In the genomic region with DNA sequence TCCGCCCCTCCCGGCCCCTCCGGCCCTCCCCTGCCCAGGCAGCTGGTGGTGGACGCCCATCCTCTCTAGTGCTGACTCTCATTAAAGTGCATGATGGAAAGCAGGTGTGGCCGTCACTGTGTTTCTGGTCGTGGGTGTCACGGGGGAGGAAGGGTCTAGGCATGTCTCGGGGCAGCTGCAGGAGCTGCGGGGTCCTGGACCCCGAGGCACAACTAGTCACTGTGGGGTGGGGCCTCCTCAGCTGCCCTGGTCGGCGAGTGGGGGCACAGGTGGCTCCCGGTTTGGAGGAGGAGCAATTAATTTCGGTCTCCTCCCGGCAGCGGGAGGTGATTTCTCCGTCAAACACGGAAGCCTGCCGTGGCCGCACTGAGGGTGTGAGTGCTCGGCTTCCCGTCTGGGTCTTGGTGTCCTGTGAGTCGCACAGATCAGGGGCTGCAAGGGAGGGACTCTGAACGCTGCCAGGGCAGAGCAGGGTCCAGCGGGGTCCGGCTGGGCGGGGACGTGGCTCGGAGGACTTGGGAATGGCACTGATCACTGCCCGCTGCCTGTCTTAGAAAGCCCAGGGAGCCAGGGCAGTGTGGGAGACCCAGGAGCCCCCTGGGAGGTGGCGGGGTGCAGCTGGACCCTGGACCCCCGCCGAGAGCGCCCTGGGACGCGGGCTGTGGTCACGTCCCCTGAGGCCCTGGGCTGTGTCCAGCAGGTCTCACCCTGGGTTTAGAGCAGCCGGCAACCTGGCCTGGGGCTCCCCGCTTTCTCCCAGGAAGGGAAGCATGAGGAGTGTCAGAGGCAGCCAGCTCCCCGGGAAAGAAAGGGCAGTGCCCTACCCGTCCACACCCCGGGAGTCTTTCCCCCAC, we compare ENCODE assay signal across 15 cellular contexts. TPM values are rescaled to one million over a fixed set of nuclear protein-coding genes. Genes with fewer than 3 reads are reported as not detected.
A peak's percentile ranks its signal among the peaks of the same experiment; 100 is the strongest.
DNase-seq lines count a peak whose midpoint lies in the region; ATAC-seq and TF ChIP-seq lines count a peak whose summit lies in the region.
"Had no signal": no experiment of that assay in that cellular context is flagged by ENCODE, and none has a peak within 500 bp of the region (broad histone marks: within the 10 kb centered on the region; RNA-seq: fewer than 3 reads in every experiment).

No MANE protein-coding gene starts in this region.

- CTCF ChIA-PET in CD8-positive, alpha-beta T cell (lab: Charles Lee), result no interaction called here

- no peaks in the 10 kb centered on the region for H3K36me3 Mint-ChIP-seq in CD8-positive, alpha-beta T cell

- no peak overlapping the region for H3K27ac ChIP-seq in CD8-positive, alpha-beta T cell (ENCODE audit: low read depth, low read length)
- H3K27ac ChIP-seq in RWPE2 (ENCODE audit: poor library complexity, severe bottlenecking), result no peak overlapping the region
- H3K27ac ChIP-seq: GM23248 had no signal

- TF ChIP-seq CTCF in CD8-positive, alpha-beta T cell (IDR thresholded peaks at IDR 0.05), result no peak
- TF ChIP-seq CTCF in RWPE2 (IDR thresholded peaks at IDR 0.05; ENCODE audit: poor library complexity, severe bottlenecking), result no peak
- TF ChIP-seq CTCF in GM10266 (IDR thresholded peaks at IDR 0.05; ENCODE audit: control insufficient read depth, insufficient read depth, low read depth, missing control alignments), result no peak
- no peak for TF ChIP-seq CTCF in omental fat pad (IDR thresholded peaks at IDR 0.05)

- ATAC-seq in CD8-positive, alpha-beta T cell, result no peak
- ATAC-seq in RWPE2 (ENCODE audit: low read depth), result no peak
- ATAC-seq in omental fat pad (ENCODE audit: low FRiP score), result no peak

- no peaks in the 10 kb centered on the region for H3K9me3 Mint-ChIP-seq in CD8-positive, alpha-beta T cell

- no peaks in the 10 kb centered on the region for H3K36me3 ChIP-seq in CD8-positive, alpha-beta T cell (ENCODE audit: insufficient read depth, low read length)
- H3K36me3 ChIP-seq in RWPE2 (ENCODE audit: low read depth), result no peaks in the 10 kb centered on the region

- peaks cover 9% of the 10 kb centered on the region for H3K4me1 ChIP-seq in CD8-positive, alpha-beta T cell (ENCODE audit: insufficient read depth, low read length)
- H3K4me1 ChIP-seq in RWPE2 (ENCODE audit: insufficient read depth, poor library complexity, severe bottlenecking), result no peaks in the 10 kb centered on the region

- peaks cover 5% of the 10 kb centered on the region for H3K4me1 Mint-ChIP-seq in CD8-positive, alpha-beta T cell (ENCODE audit: low read depth)

- DNase-seq in NCI-H146 (lab: John Stamatoyannopoulos, UW), result peak; percentile 20
- DNase-seq in NCI-H146 treated with DMSO at 0.1 percent for 48 hours (lab: John Stamatoyannopoulos, UW; ENCODE audit: unreplicated experiment), result no peak
- DNase-seq in CD8-positive, alpha-beta T cell, result no peak
- DNase-seq in RWPE2 (ENCODE audit: low spot score), result peak; percentile 53
- DNase-seq in kidney tubule cell (ENCODE audit: low spot score), result peak; percentile 10
- DNase-seq in stimulated activated CD4-positive, alpha-beta T cell treated with anti-CD3 and anti-CD28 coated beads, Interleukin-2, amount 100 ng/mL, for 48 hours, result no peak
- DNase-seq in GM10266 (ENCODE audit: extremely low spot score), result no peak
- DNase-seq in omental fat pad (ENCODE audit: low spot score), result no peak
- DNase-seq: activated T-cell treated with anti-CD3 and anti-CD28 coated beads, Interleukin-2, amount 50 U/mL, for 24 hours; central memory CD4-positive, alpha-beta T cell; NK-92 treated with Interleukin-12 subunit alpha and Interleukin-12 subunit beta, amount 100 ng/mL, for 24 hours; occipital lobe; stimulated activated naive CD4-positive, alpha-beta T cell had no signal

- H3K9me3 ChIP-seq in CD8-positive, alpha-beta T cell (ENCODE audit: low read length), result no peaks in the 10 kb centered on the region
- no peaks in the 10 kb centered on the region for H3K9me3 ChIP-seq in RWPE2 (ENCODE audit: severe bottlenecking)

- H3K4me3 ChIP-seq in CD8-positive, alpha-beta T cell (ENCODE audit: low read depth, low read length), result no peak overlapping the region
- H3K4me3 ChIP-seq in RWPE2 (ENCODE audit: severe bottlenecking), result no peak overlapping the region
- H3K4me3 ChIP-seq: GM23248 had no signal

- POLR2A ChIA-PET in CD8-positive, alpha-beta T cell (lab: Charles Lee), result no interaction called here

- peaks cover 24% of the 10 kb centered on the region for H3K27me3 Mint-ChIP-seq in CD8-positive, alpha-beta T cell (ENCODE audit: low read depth)

- intact Hi-C loops in CD8-positive, alpha-beta T cell (cut with DNase I, micrococcal nuclease), result no loop called here

- H3K27ac Mint-ChIP-seq in CD8-positive, alpha-beta T cell, result no peak overlapping the region
- H3K27ac Mint-ChIP-seq: activated T-cell treated with anti-CD3 and anti-CD28 coated beads, Interleukin-2, amount 50 U/mL, for 24 hours had no signal

- H3K4me3 Mint-ChIP-seq in CD8-positive, alpha-beta T cell, result peak overlapping the region; percentile 53
- H3K4me3 Mint-ChIP-seq: activated T-cell treated with anti-CD3 and anti-CD28 coated beads, Interleukin-2, amount 50 U/mL, for 24 hours had no signal

- H3K27me3 ChIP-seq in CD8-positive, alpha-beta T cell (ENCODE audit: insufficient read depth, low read length), result peaks cover 8% of the 10 kb centered on the region
- peaks cover 33% of the 10 kb centered on the region for H3K27me3 ChIP-seq in RWPE2 (ENCODE audit: insufficient read depth, poor library complexity, severe bottlenecking)

RNA-seq across cellular contexts. Expression of a gene that starts 3.3 kb away (rescaled TPM):
- not detected for total RNA-seq in CD8-positive, alpha-beta T cell
- total RNA-seq in omental fat pad, result 1 to 10 TPM in 1 of 4 donors, not detected in 3; 1.2 TPM
- total RNA-seq: fibroblast of lung, GM23248, occipital lobe had no signal

RNA-seq across cellular contexts. Expression of a gene that starts 18.6 kb away (rescaled TPM):
- not detected for total RNA-seq in CD8-positive, alpha-beta T cell
- total RNA-seq in omental fat pad, result 10 to 100 TPM; 20.8 to 86.2 (median 31.4) TPM
- total RNA-seq: fibroblast of lung, GM23248, occipital lobe had no signal

RNA-seq across cellular contexts. Expression of a gene that starts 29.1 kb away (rescaled TPM):
- not detected for total RNA-seq in CD8-positive, alpha-beta T cell
- 100 to 1,000 TPM in 1 of 4 donors, 10 to 100 TPM in 3; 10.1 to 112 (median 42.0) TPM for total RNA-seq in omental fat pad
- total RNA-seq: fibroblast of lung, GM23248, occipital lobe had no signal

RNA-seq across cellular contexts. Expression of a gene that starts 34.1 kb away (rescaled TPM):
- total RNA-seq in CD8-positive, alpha-beta T cell, result not detected
- total RNA-seq in omental fat pad, result 1 to 10 TPM in 1 of 4 donors, not detected in 3; 1.3 TPM
- total RNA-seq: fibroblast of lung, GM23248, occipital lobe had no signal

RNA-seq across cellular contexts. Expression of a gene that starts 50.3 kb away (rescaled TPM):
- 100 to 1,000 TPM; 285 to 294 TPM for total RNA-seq in CD8-positive, alpha-beta T cell
- total RNA-seq in omental fat pad, result 10 to 100 TPM; 50.9 to 94.9 (median 72.5) TPM

Comparison
In these comparisons a context has a peak if more than half of its experiments do, and no peak if none do; other contexts are left out.
1. DNase-seq: peak in NCI-H146 (single experiment), RWPE2 (single experiment) and kidney tubule cell (single experiment); none in NCI-H146 treated with DMSO at 0.1 percent for 48 hours (single experiment), CD8-positive, alpha-beta T cell (0 of 7), stimulated activated CD4-positive, alpha-beta T cell treated with anti-CD3 and anti-CD28 coated beads, Interleukin-2, amount 100 ng/mL, for 48 hours (0 of 2), GM10266 (single experiment) and omental fat pad (single experiment).
2. RNA of a gene that starts 18.6 kb away (total RNA-seq): 20.8 to 86.2 TPM in omental fat pad; not detected in CD8-positive, alpha-beta T cell; every median in the first group is over 10 times any median in the second.
3. RNA of a gene that starts 29.1 kb away (total RNA-seq): 10.1 to 112 TPM in omental fat pad; not detected in CD8-positive, alpha-beta T cell; every median in the first group is over 10 times any median in the second.